8 cellular contexts compared by ENCODE assay signal in genomic region chr19:530133-531008, GRCh38. TPM values are rescaled to one million over a fixed set of nuclear protein-coding genes. Genes with fewer than 3 reads are reported as not detected.
DNase-seq lines count a peak whose midpoint lies in the region; ATAC-seq, FAIRE-seq and TF ChIP-seq lines count a peak whose summit lies in the region.

No MANE protein-coding gene starts in this region.

- intact Hi-C loops in colonic mucosa (cut with DNase I): no loop called here

- peak overlapping the region; percentile 63 for H3K4me3 ChIP-seq in AG09309 (ENCODE audit: control insufficient read depth, low read depth, low read length)
- H3K4me3 ChIP-seq in Karpas-422 (ENCODE audit: low read length): peak overlapping the region; percentile 80
- peak overlapping the region; percentile 92 for H3K4me3 ChIP-seq in colonic mucosa

- peaks cover 27% of the 10 kb centered on the region for H4K20me1 ChIP-seq in Karpas-422 (ENCODE audit: insufficient read depth, low read depth, low read length)

- H3K79me2 ChIP-seq in Karpas-422 (ENCODE audit: low read length): peaks cover 34% of the 10 kb centered on the region

- DNase-seq in AG09309 (ENCODE audit: low read depth) (no peak), Karpas-422 (no peak), colonic mucosa (no peak), naive B cell (no peak), A172 (ENCODE audit: low spot score) (no peak), D721Med (ENCODE audit: insufficient read length, low spot score) (no peak), NCI-H226 (no peak)
- no peak for DNase-seq in stimulated activated CD4-positive, alpha-beta T cell treated with anti-CD3 and anti-CD28 coated beads, Interleukin-4, amount 100 ng/mL, for 1 hour

- peaks cover 8 to 23% (median 13%) of the 10 kb centered on the region in 3 donors for H3K4me1 Mint-ChIP-seq in naive B cell

- peaks cover 18% of the 10 kb centered on the region for H3K4me1 ChIP-seq in Karpas-422 (ENCODE audit: low read length)
- peaks cover 13% of the 10 kb centered on the region for H3K4me1 ChIP-seq in colonic mucosa

- peak overlapping the region; percentile 83 for H3K9ac ChIP-seq in Karpas-422 (ENCODE audit: low read length)
- H3K9ac ChIP-seq in colonic mucosa (ENCODE audit: low read depth in 2 of 2, low read length in 2 of 2): peak overlapping the region; percentile 76 to 88

- TF ChIP-seq CTCF in AG09309 (IDR thresholded peaks at IDR 0.05; ENCODE audit: control insufficient read depth, insufficient read depth, low read depth, low read length, missing control alignments) (no peak), colonic mucosa (IDR thresholded peaks at IDR 0.05) (no peak), D721Med (IDR thresholded peaks at IDR 0.05; ENCODE audit: insufficient read depth, missing control alignments) (no peak)

- no peak for ATAC-seq in naive B cell (ENCODE audit: low read depth in 2 of 2)

- H3K36me3 ChIP-seq in Karpas-422 (ENCODE audit: insufficient read depth, low read length) (no peaks in the 10 kb centered on the region), colonic mucosa (no peaks in the 10 kb centered on the region)

- H3K27me3 ChIP-seq in Karpas-422 (ENCODE audit: low read length) (no peaks in the 10 kb centered on the region), colonic mucosa (no peaks in the 10 kb centered on the region)

- H3K4me3 Mint-ChIP-seq in naive B cell: peak overlapping the region; percentile 78 to 93 (median 85)

- H3K9me3 Mint-ChIP-seq in naive B cell: no peaks in the 10 kb centered on the region

- no peak for FAIRE-seq in D721Med (lab: Jason Lieb, UNC)

- H2AFZ ChIP-seq in Karpas-422 (ENCODE audit: low read length): peak overlapping the region; percentile 95; the same call in 1 of the 2 replicates

- H3K36me3 Mint-ChIP-seq in naive B cell: no peaks in the 10 kb centered on the region

- peak overlapping the region; percentile 87 for H3K4me2 ChIP-seq in Karpas-422 (ENCODE audit: low read depth, low read length, poor library complexity, severe bottlenecking)

- H3K9me2 ChIP-seq in Karpas-422 (replicated peaks; ENCODE audit: insufficient read depth, low read length): no peaks in the 10 kb centered on the region

- H3K27me3 Mint-ChIP-seq in naive B cell: peaks cover 0 to 8% (median 4%) of the 10 kb centered on the region in 3 donors

- H3K27ac Mint-ChIP-seq in naive B cell: peak overlapping the region in 5 of 6 donors; percentile 49 to 89 (median 63)

- H3K9me3 ChIP-seq in Karpas-422 (ENCODE audit: low read length): no peaks in the 10 kb centered on the region
- H3K9me3 ChIP-seq in colonic mucosa: no peaks in the 10 kb centered on the region

- H3K27ac ChIP-seq in Karpas-422 (ENCODE audit: low read length) (no peak overlapping the region), colonic mucosa (peak overlapping the region; percentile 96)

RNA-seq across cellular contexts. Expression of gene CDC34, which starts 1.2 kb away (rescaled TPM):
- total RNA-seq in Karpas-422 (2014; rRNA removed; shearing (Covaris generic); ENCODE audit: low replicate concordance): 25.7 and 96.8 TPM in 2 replicates
- 10 to 100 TPM; 60.7 to 93.4 TPM for total RNA-seq in colonic mucosa
- polyA plus RNA-seq in naive B cell (ENCODE audit: low read depth in 6 of 6): 10 to 100 TPM; 17.7 to 30.6 (median 19.4) TPM
- total RNA-seq in A172 (2014; rRNA removed; shearing (Covaris generic)): 96.1 and 105 TPM in 2 replicates

RNA-seq across cellular contexts. Expression of gene GZMM, which starts 13.5 kb away (rescaled TPM):
- 0.32 TPM in 1 of 2 replicates, not detected in the other for total RNA-seq in Karpas-422 (2014; rRNA removed; shearing (Covaris generic); ENCODE audit: low replicate concordance)
- 1 to 10 TPM in 1 of 2 donors, under 1 TPM in 1; 0.61 to 1.0 TPM for total RNA-seq in colonic mucosa
- polyA plus RNA-seq in naive B cell (ENCODE audit: low read depth in 6 of 6): 1 to 10 TPM in 2 of 6 donors, under 1 TPM in 2, not detected in 2; 0.40 to 1.5 (median 1.0) TPM
- not detected in 2 replicates for total RNA-seq in A172 (2014; rRNA removed; shearing (Covaris generic))

RNA-seq across cellular contexts. Expression of gene TPGS1, which starts 23.1 kb away (rescaled TPM):
- 13.8 and 46.6 TPM in 2 replicates for total RNA-seq in Karpas-422 (2014; rRNA removed; shearing (Covaris generic); ENCODE audit: low replicate concordance)
- total RNA-seq in colonic mucosa: 10 to 100 TPM; 13.3 to 14.4 TPM
- polyA plus RNA-seq in naive B cell (ENCODE audit: low read depth in 6 of 6): 10 to 100 TPM; 14.6 to 30.0 (median 18.7) TPM
- 44.3 and 104 TPM in 2 replicates for total RNA-seq in A172 (2014; rRNA removed; shearing (Covaris generic))

RNA-seq across cellular contexts. Expression of gene MADCAM1, which starts 34.1 kb away (rescaled TPM):
- 0.11 and 0.97 TPM in 2 replicates for total RNA-seq in Karpas-422 (2014; rRNA removed; shearing (Covaris generic); ENCODE audit: low replicate concordance)
- 1 to 10 TPM; 4.5 to 7.3 TPM for total RNA-seq in colonic mucosa
- under 1 TPM in 4 of 6 donors, not detected in 2; 0.24 to 0.34 (median 0.30) TPM for polyA plus RNA-seq in naive B cell (ENCODE audit: low read depth in 6 of 6)
- 0.48 and 0.71 TPM in 2 replicates for total RNA-seq in A172 (2014; rRNA removed; shearing (Covaris generic))

RNA-seq across cellular contexts. Expression of gene BSG, which starts 42.0 kb away (rescaled TPM):
- total RNA-seq in Karpas-422 (2014; rRNA removed; shearing (Covaris generic); ENCODE audit: low replicate concordance): 124 and 186 TPM in 2 replicates
- total RNA-seq in colonic mucosa: 1,000 to 10,000 TPM in 1 of 2 donors, 100 to 1,000 TPM in 1; 920 to 1,084 TPM
- polyA plus RNA-seq in naive B cell (ENCODE audit: low read depth in 6 of 6): 100 to 1,000 TPM; 205 to 270 (median 235) TPM
- total RNA-seq in A172 (2014; rRNA removed; shearing (Covaris generic)): 700 and 767 TPM in 2 replicates
